ENCODE assay signal across 16 cellular contexts in the genomic region with DNA sequence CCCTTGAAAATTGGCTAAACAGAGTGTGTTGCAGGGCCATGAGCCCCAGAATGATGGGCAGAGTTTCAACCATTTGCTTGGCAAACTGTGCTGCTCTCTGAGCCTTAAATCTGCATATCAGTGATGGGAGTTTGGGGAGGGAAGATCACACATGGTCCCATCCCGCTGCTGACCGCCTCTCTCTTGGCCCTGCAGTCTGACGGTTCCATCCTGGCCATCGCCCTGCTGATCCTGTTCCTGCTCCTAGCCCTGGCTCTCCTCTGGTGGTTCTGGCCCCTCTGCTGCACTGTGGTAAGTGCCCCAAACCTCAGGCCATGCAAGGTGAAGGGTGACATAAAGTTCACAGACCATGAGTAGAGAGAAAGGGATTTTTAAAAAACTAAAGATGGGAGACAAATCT.
"Had no signal": no experiment of that assay in that cellular context is flagged by ENCODE, and none has a peak within 500 bp of the region (broad histone marks: within the 10 kb centered on the region; RNA-seq: fewer than 3 reads in every experiment).

No MANE protein-coding gene starts in this region.

- H3K4me3 ChIP-seq: dorsolateral prefrontal cortex, SJSA1 had no signal

- H3K9me3 Mint-ChIP-seq: activated CD4-positive, alpha-beta T cell treated with anti-CD3 and anti-CD28 coated beads, Interleukin-2, amount 10 ng/mL, durations not matched to agents 24 days and 14 days; activated naive CD8-positive, alpha-beta T cell treated with anti-CD3 and anti-CD28 coated beads, Interleukin-2, amount 10 ng/mL, durations not matched to agents 7 days and 5 days; naive thymus-derived CD4-positive, alpha-beta T cell; T-helper 2 cell treated with Interferon-gamma antibody and Interleukin-4, amounts not matched to agents 5 μg/mL and 100 μg/mL, for 36 hours had no signal

- H3K27ac Mint-ChIP-seq: activated CD4-positive, alpha-beta T cell treated with anti-CD3 and anti-CD28 coated beads, Interleukin-2, amount 10 ng/mL, durations not matched to agents 24 days and 14 days; activated naive CD8-positive, alpha-beta T cell treated with anti-CD3 and anti-CD28 coated beads, Interleukin-2, amount 10 ng/mL, durations not matched to agents 7 days and 5 days; naive thymus-derived CD4-positive, alpha-beta T cell; T-helper 2 cell treated with Interferon-gamma antibody and Interleukin-4, amounts not matched to agents 5 μg/mL and 100 μg/mL, for 36 hours had no signal

- H3K36me3 Mint-ChIP-seq: activated naive CD8-positive, alpha-beta T cell treated with anti-CD3 and anti-CD28 coated beads, Interleukin-2, amount 10 ng/mL, durations not matched to agents 7 days and 5 days; naive thymus-derived CD4-positive, alpha-beta T cell had no signal

- ATAC-seq: naive thymus-derived CD4-positive, alpha-beta T cell had no signal

- H3K9me3 ChIP-seq: neutrophil, SJSA1 had no signal

- H3K4me1 Mint-ChIP-seq: activated CD4-positive, alpha-beta T cell treated with anti-CD3 and anti-CD28 coated beads, Interleukin-2, amount 10 ng/mL, durations not matched to agents 24 days and 14 days; activated naive CD8-positive, alpha-beta T cell treated with anti-CD3 and anti-CD28 coated beads, Interleukin-2, amount 10 ng/mL, durations not matched to agents 7 days and 5 days; naive thymus-derived CD4-positive, alpha-beta T cell had no signal

- DNase-seq: activated CD4-positive, alpha-beta T cell treated with anti-CD3 and anti-CD28 coated beads, Interleukin-2, amount 10 ng/mL, durations not matched to agents 24 days and 14 days; activated CD4-positive, CD25-positive, alpha-beta regulatory T cell; activated CD8-positive, alpha-beta memory T cell treated with anti-CD3 and anti-CD28 coated beads for 24 hours; activated naive CD4-positive, alpha-beta T cell; activated naive CD8-positive, alpha-beta T cell treated with anti-CD3 and anti-CD28 coated beads, Interleukin-2, amount 10 ng/mL, durations not matched to agents 7 days and 5 days; anterior cingulate cortex; dorsolateral prefrontal cortex; left cardiac atrium; naive thymus-derived CD4-positive, alpha-beta T cell; small intestine; stimulated activated CD4-positive, alpha-beta T cell treated with anti-CD3 and anti-CD28 coated beads, Interleukin-4, amount 100 ng/mL, for 4 hours; stimulated activated CD8-positive, alpha-beta memory T cell treated with anti-CD3 and anti-CD28 coated beads, Interleukin-4, amount 100 ng/mL, for 48 hours; stimulated activated naive CD4-positive, alpha-beta T cell treated with Interleukin-2 at 50 U/mL for 16 hours had no signal

- H3K4me3 Mint-ChIP-seq: activated CD4-positive, alpha-beta T cell treated with anti-CD3 and anti-CD28 coated beads, Interleukin-2, amount 10 ng/mL, durations not matched to agents 24 days and 14 days; activated naive CD8-positive, alpha-beta T cell treated with anti-CD3 and anti-CD28 coated beads, Interleukin-2, amount 10 ng/mL, durations not matched to agents 7 days and 5 days; naive thymus-derived CD4-positive, alpha-beta T cell; T-helper 2 cell treated with Interferon-gamma antibody and Interleukin-4, amounts not matched to agents 5 μg/mL and 100 μg/mL, for 36 hours had no signal

- H3K27me3 ChIP-seq: dorsolateral prefrontal cortex, neutrophil, SJSA1 had no signal

- H3K36me3 ChIP-seq: neutrophil had no signal

- H3K27ac ChIP-seq: neutrophil, SJSA1 had no signal
